ENCODE assay signal across 15 cellular contexts in the genomic region with DNA sequence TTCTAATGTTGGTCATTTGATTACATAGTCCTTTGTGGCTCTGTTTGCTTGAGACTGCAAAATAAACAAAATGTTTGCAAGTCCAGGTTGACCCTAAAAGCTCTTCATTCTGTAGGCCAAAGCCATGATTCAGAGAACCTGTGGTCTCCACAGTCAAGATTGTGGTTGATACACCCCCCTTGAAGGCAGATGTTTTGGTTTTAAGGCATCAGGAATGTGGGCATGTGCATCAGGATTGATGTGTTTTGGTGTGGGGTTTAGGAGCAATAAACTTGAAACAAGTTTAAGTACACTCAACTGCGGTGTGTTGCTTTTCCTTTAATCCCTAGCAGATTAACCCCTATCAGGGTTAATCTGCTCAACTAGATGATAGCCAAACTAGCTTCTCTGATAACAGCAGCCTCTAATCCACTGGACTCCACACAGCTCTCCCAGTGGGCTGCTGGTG.
DNase-seq lines count a peak whose midpoint lies in the region; ATAC-seq and TF ChIP-seq lines count a peak whose summit lies in the region.
"Had no signal": no experiment of that assay in that cellular context is flagged by ENCODE, and none has a peak within 500 bp of the region (broad histone marks: within the 10 kb centered on the region; RNA-seq: fewer than 3 reads in every experiment).

No MANE protein-coding gene starts in this region.

- ATAC-seq in left lobe of liver = peak; percentile 81
- ATAC-seq: foreskin keratinocyte had no signal

- no peak overlapping the region for H3K4ac ChIP-seq in trophoblast cell (ENCODE audit: low read depth, low read length)

- no peaks in the 10 kb centered on the region for H3K27me3 ChIP-seq in adipocyte (replicated peaks; ENCODE audit: control insufficient read depth, insufficient read depth, low read length)
- H3K27me3 ChIP-seq in trophoblast cell (ENCODE audit: insufficient read depth, low read length) = no peaks in the 10 kb centered on the region
- H3K27me3 ChIP-seq in HAP-1 (ENCODE audit: low read depth) = no peaks in the 10 kb centered on the region
- H3K27me3 ChIP-seq: BE2C, foreskin keratinocyte had no signal

- no peak overlapping the region for H2BK120ac ChIP-seq in trophoblast cell (ENCODE audit: insufficient read depth, low read length, poor library complexity)

- H3K4me1 Mint-ChIP-seq in CD14-positive monocyte = no peaks in the 10 kb centered on the region

- H3K23ac ChIP-seq in trophoblast cell (ENCODE audit: low read length) = no peak overlapping the region

- peaks cover 0 to 4% (median 2%) of the 10 kb centered on the region in 7 donors for H3K9me3 Mint-ChIP-seq in CD14-positive monocyte

- H3K9ac ChIP-seq in adipocyte (ENCODE audit: low read length) (no peak overlapping the region), trophoblast cell (ENCODE audit: low read length) (no peak overlapping the region)

- H2AK5ac ChIP-seq in trophoblast cell (ENCODE audit: low read length) = no peak overlapping the region

- H3K4me1 ChIP-seq in adipocyte (ENCODE audit: control insufficient read depth, insufficient read depth, low read length) (no peaks in the 10 kb centered on the region), trophoblast cell (ENCODE audit: control insufficient read depth in 1 of 2, insufficient read depth in 2 of 2, low read length in 2 of 2) (peaks cover 0 to 6% of the 10 kb centered on the region in 2 experiments), HAP-1 (no peaks in the 10 kb centered on the region)
- H3K4me1 ChIP-seq: BE2C, foreskin keratinocyte had no signal

- DNase-seq in AG09309 (ENCODE audit: low read depth) (peak; percentile 39), H4 (ENCODE audit: low spot score) (peak; percentile 85), adipocyte (ENCODE audit: low read depth) (peak; percentile 5), left lobe of liver (ENCODE audit: low spot score) (no peak), trophoblast cell (no peak), KG1 (lab: John Stamatoyannopoulos, UW) (no peak), HAP-1 (ENCODE audit: low spot score in 2 of 2) (no peak), CD14-positive monocyte (ENCODE audit: low spot score) (no peak)
- DNase-seq: activated CD8-positive, alpha-beta memory T cell treated with anti-CD3 and anti-CD28 coated beads, Interleukin-2, amount 50 U/mL, for 4 hours; activated naive CD4-positive, alpha-beta T cell treated with Interleukin-2 at 50 U/mL for 16 hours; BE2C; effector CD4-positive, alpha-beta T cell; occipital lobe; small intestine had no signal

- no peaks in the 10 kb centered on the region for H3K36me3 ChIP-seq in adipocyte (ENCODE audit: control insufficient read depth, insufficient read depth, low read length, severe bottlenecking)
- H3K36me3 ChIP-seq in trophoblast cell (ENCODE audit: control insufficient read depth in 1 of 2, insufficient read depth in 2 of 2, low read length in 2 of 2) = no peaks in the 10 kb centered on the region
- H3K36me3 ChIP-seq in HAP-1 (replicated peaks) = no peaks in the 10 kb centered on the region
- H3K36me3 ChIP-seq: BE2C had no signal

- WGBS in trophoblast cell (ENCODE audit: extremely low coverage, insufficient coverage, insufficient read length) = no CpG with 5 or more reads among the region's 1 CpG

- no peak overlapping the region for H4K12ac ChIP-seq in trophoblast cell (ENCODE audit: low read depth, low read length)

- no peaks in the 10 kb centered on the region for H3K36me3 Mint-ChIP-seq in CD14-positive monocyte

- H3K4me3 ChIP-seq in AG09309 (ENCODE audit: control insufficient read depth, low read depth, low read length) = no peak overlapping the region
- H3K4me3 ChIP-seq in adipocyte (ENCODE audit: low read length) = no peak overlapping the region
- H3K4me3 ChIP-seq in trophoblast cell (ENCODE audit: low read depth, low read length) = no peak overlapping the region
- no peak overlapping the region for H3K4me3 ChIP-seq in HAP-1

- no peak overlapping the region for H3K27ac Mint-ChIP-seq in CD14-positive monocyte

- in situ Hi-C loops in HAP-1 (cut with MboI; ENCODE audit: low sequenced_read_pairs) = no loop called here

- no peak overlapping the region for H3K18ac ChIP-seq in trophoblast cell (ENCODE audit: low read length)

- H3K79me2 ChIP-seq in trophoblast cell (ENCODE audit: control insufficient read depth, insufficient read depth, low read length, poor library complexity) = no peaks in the 10 kb centered on the region

- H3K4me2 ChIP-seq in trophoblast cell (ENCODE audit: low read length) = no peak overlapping the region

- H4K91ac ChIP-seq in trophoblast cell (ENCODE audit: low read depth, low read length) = no peak overlapping the region

- H4K8ac ChIP-seq in trophoblast cell (ENCODE audit: low read depth, low read length) = no peak overlapping the region

- no peak overlapping the region for H2AFZ ChIP-seq in trophoblast cell (ENCODE audit: insufficient read depth, low read length, poor library complexity)

- H3K9me3 ChIP-seq in adipocyte (ENCODE audit: control insufficient read depth, low read length) (no peaks in the 10 kb centered on the region), trophoblast cell (ENCODE audit: insufficient read depth, low read depth, low read length) (no peaks in the 10 kb centered on the region), HAP-1 (no peaks in the 10 kb centered on the region)
- H3K9me3 ChIP-seq: BE2C had no signal

- no peak overlapping the region for H2BK5ac ChIP-seq in trophoblast cell (ENCODE audit: low read depth, low read length, poor library complexity)

- H3K4me3 Mint-ChIP-seq in CD14-positive monocyte = no peak overlapping the region

- no peak overlapping the region for H3K14ac ChIP-seq in trophoblast cell (ENCODE audit: low read length)

- H3K79me1 ChIP-seq in trophoblast cell (ENCODE audit: low read length) = no peaks in the 10 kb centered on the region

- TF ChIP-seq CTCF in AG09309 (IDR thresholded peaks at IDR 0.05; ENCODE audit: control insufficient read depth, insufficient read depth, low read depth, low read length, missing control alignments) (no peak), CD14-positive monocyte (IDR thresholded peaks at IDR 0.05) (no peak)

- no peak overlapping the region for H2BK12ac ChIP-seq in trophoblast cell (ENCODE audit: low read length)

- H3K27ac ChIP-seq in trophoblast cell (ENCODE audit: low read depth, low read length) = no peak overlapping the region
- H3K27ac ChIP-seq: foreskin keratinocyte had no signal

- intact Hi-C loops in CD14-positive monocyte (cut with micrococcal nuclease) = no loop called here

- H3K27me3 Mint-ChIP-seq in CD14-positive monocyte (ENCODE audit: low read depth in 3 of 3) = peaks cover 0 to 2% (median 0%) of the 10 kb centered on the region in 3 donors

Comparison
In these comparisons a context has a peak if more than half of its experiments do, and no peak if none do; other contexts are left out.
1. DNase-seq: peak in AG09309 (single experiment), H4 (single experiment) and adipocyte (single experiment); none in left lobe of liver (single experiment), trophoblast cell (0 of 2), KG1 (single experiment), HAP-1 (0 of 2) and CD14-positive monocyte (single experiment).